ENCODE assay signal across 10 cellular contexts in the genomic region with DNA sequence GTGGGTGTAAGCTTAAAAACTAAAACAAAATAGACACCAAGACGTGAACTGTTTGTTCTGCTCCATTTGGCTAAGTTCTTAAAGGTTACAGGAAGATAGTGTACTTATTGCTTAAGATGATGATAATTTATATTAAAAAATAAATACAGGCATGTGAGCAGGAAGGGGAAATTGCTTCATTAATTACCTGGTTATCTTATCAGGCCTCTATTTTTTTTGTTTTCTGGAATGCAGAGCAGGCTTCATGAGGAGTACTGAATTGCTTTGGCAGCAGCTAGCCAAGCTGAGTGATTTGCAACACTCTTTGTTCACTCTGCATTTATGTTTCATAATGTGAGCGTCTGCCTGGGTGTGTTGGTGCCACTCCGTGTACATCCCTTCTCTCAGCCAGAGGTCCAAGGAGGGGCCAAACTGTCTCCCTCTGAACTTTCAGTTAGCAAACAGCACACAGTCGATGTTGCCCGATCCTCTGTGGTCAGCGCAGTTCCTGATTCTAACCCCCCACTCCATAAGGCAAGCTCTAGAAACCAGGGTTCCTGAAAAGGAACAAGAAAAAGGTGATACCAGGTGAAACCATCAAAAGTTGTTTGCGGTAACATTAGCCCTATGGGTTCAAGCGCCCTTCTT.
DNase-seq lines count a peak whose midpoint lies in the region; ATAC-seq and TF ChIP-seq lines count a peak whose summit lies in the region.
"Had no signal": no experiment of that assay in that cellular context is flagged by ENCODE, and none has a peak within 500 bp of the region (broad histone marks: within the 10 kb centered on the region; RNA-seq: fewer than 3 reads in every experiment).

No MANE protein-coding gene starts in this region.

- ATAC-seq in HG03442 (IDR thresholded peaks at IDR 0.05; ENCODE audit: unreplicated experiment) (peak; percentile 42), right cardiac atrium (peak; percentile 87), GM21717 (IDR thresholded peaks at IDR 0.05; ENCODE audit: unreplicated experiment) (no peak), GM18511 (IDR thresholded peaks at IDR 0.05; ENCODE audit: unreplicated experiment) (no peak)

- peaks cover 4% of the 10 kb centered on the region for H3K4me1 ChIP-seq in right cardiac atrium (ENCODE audit: control insufficient read depth, insufficient read depth, low read length)

- H3K9me3 ChIP-seq in right cardiac atrium (ENCODE audit: control insufficient read depth, low read length) = no peaks in the 10 kb centered on the region

- intact Hi-C loops in right cardiac atrium (cut with DNase I) = loop anchor here in 1 of 4 donors (5.0 kb wide), 1 partner anchor 78 kb away; no protein-coding TSS in a partner anchor

- peak overlapping the region; percentile 83 for H3K27ac ChIP-seq in right cardiac atrium (ENCODE audit: low read length)

- H3K27me3 ChIP-seq in right cardiac atrium (ENCODE audit: control insufficient read depth, insufficient read depth) = no peaks in the 10 kb centered on the region

- DNase-seq in amniotic epithelial cell (ENCODE audit: low read depth) = peak; percentile 100
- DNase-seq in right cardiac atrium = peak; percentile 41 to 60 (median 50)
- peak; percentile 22 for DNase-seq in retina
- no peak for DNase-seq in GM10266 (ENCODE audit: extremely low spot score)
- no peak for DNase-seq in amygdala (lab: John Stamatoyannopoulos, UW)
- DNase-seq: COR-L47, NCI-H1694 had no signal

- 41% methylated on average over 8 of the region's 8 CpGs for WGBS in right cardiac atrium

- no peak overlapping the region for H3K4me3 ChIP-seq in right cardiac atrium (ENCODE audit: low read length)

- TF ChIP-seq CTCF in GM10266 (IDR thresholded peaks at IDR 0.05; ENCODE audit: control insufficient read depth, insufficient read depth, low read depth, missing control alignments) = no peak

Comparison
In these comparisons a context has a peak if more than half of its experiments do, and no peak if none do; other contexts are left out.
1. ATAC-seq: peak in HG03442 (single experiment) and right cardiac atrium (2 of 2); none in GM21717 (single experiment) and GM18511 (single experiment).
2. DNase-seq: peak in amniotic epithelial cell (single experiment), right cardiac atrium (3 of 3) and retina (single experiment); none in GM10266 (single experiment) and amygdala (0 of 56).